ENCODE assay signal across 17 cellular contexts in the genomic region with DNA sequence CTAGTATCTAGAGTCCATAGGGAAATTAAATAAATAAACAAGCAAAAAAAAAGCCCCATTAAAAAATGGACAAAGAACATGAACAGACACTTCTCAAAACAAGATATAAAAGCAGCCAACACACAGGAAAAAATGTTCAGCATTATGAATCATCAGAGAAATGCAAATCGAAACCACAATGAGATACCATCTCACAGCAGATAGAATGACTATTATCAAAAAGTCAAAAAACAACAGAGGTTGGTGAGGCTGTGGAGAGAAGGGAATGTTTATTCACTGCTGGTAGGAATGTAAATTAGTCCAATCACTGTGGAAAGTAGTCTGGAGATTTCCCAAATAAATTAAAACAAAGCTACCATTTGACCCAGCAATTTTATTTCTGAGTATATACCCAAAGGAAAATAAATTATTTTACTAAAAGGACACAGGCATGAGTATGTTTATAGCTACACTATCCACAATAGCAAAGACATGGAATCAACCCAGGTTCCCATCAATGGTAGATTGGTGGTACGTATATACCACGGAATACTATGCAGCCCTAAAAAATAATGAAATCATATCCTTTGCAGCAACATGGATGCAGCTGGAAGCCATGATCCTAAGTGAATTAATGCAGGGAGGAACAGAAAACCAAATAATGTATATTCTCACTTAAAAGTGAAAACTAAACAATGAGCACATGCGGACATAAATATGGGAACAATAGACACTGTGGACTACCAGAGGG.
A peak's percentile ranks its signal among the peaks of the same experiment; 100 is the strongest.
DNase-seq lines count a peak whose midpoint lies in the region; ATAC-seq, FAIRE-seq and TF ChIP-seq lines count a peak whose summit lies in the region.
"Had no signal": no experiment of that assay in that cellular context is flagged by ENCODE, and none has a peak within 500 bp of the region (broad histone marks: within the 10 kb centered on the region; RNA-seq: fewer than 3 reads in every experiment).

No MANE protein-coding gene starts in this region.

- peak overlapping the region; percentile 64 for H3K4me2 ChIP-seq in astrocyte (ENCODE audit: low read length)

- peak; percentile 31 for TF ChIP-seq CTCF in AG09309 (IDR thresholded peaks at IDR 0.05; ENCODE audit: control insufficient read depth, insufficient read depth, low read depth, low read length, missing control alignments)
- peak; percentile 42 for TF ChIP-seq CTCF in astrocyte (IDR thresholded peaks at IDR 0.05; ENCODE audit: insufficient read depth, low read depth, low read length)
- no peak for TF ChIP-seq CTCF in dorsolateral prefrontal cortex (IDR thresholded peaks at IDR 0.05 in 54 of 56, conservative IDR thresholded peaks at IDR 0.05 in 2 of 56; ENCODE audit: low read depth in 1 of 56, partially characterized antibody in 56 of 56)

- peak overlapping the region; percentile 72 for H3K27ac ChIP-seq in astrocyte (ENCODE audit: low read depth, low read length)
- H3K27ac ChIP-seq in dorsolateral prefrontal cortex: peak overlapping the region in 2 of 59 donors; percentile 4 to 52
- H3K27ac ChIP-seq: HL-60 had no signal

- H3K9me3 ChIP-seq in astrocyte (ENCODE audit: insufficient read depth, low read depth, low read length): peaks cover 3% of the 10 kb centered on the region

- H3K36me3 Mint-ChIP-seq in astrocyte (ENCODE audit: low read depth, unreplicated experiment): no peaks in the 10 kb centered on the region

- peak overlapping the region; percentile 25 for H3K9ac ChIP-seq in astrocyte (ENCODE audit: low read length)

- H3K9me3 Mint-ChIP-seq in astrocyte (ENCODE audit: unreplicated experiment): no peaks in the 10 kb centered on the region
- H3K9me3 Mint-ChIP-seq: dendritic cell treated with granulocyte-macrophage colony-stimulating factor and Interleukin-4, amounts not matched to agents 40 ng/mL and 50 ng/mL, for 4 days had no signal

- H3K79me2 ChIP-seq in astrocyte (ENCODE audit: insufficient read depth, low read length): no peaks in the 10 kb centered on the region

- no peaks in the 10 kb centered on the region for H3K27me3 Mint-ChIP-seq in astrocyte (ENCODE audit: low read depth, unreplicated experiment)
- H3K27me3 Mint-ChIP-seq: B cell; dendritic cell treated with granulocyte-macrophage colony-stimulating factor and Interleukin-4, amounts not matched to agents 40 ng/mL and 50 ng/mL, for 4 days had no signal

- no peaks in the 10 kb centered on the region for H3K36me3 ChIP-seq in astrocyte (ENCODE audit: insufficient read depth, low read length)

- H3K4me3 ChIP-seq in AG09309 (ENCODE audit: control insufficient read depth, low read depth, low read length): no peak overlapping the region
- H3K4me3 ChIP-seq in astrocyte (ENCODE audit: insufficient read depth, low read depth, low read length): no peak overlapping the region
- no peak overlapping the region for H3K4me3 ChIP-seq in dorsolateral prefrontal cortex

- H3K4me1 ChIP-seq in astrocyte (ENCODE audit: insufficient read depth, low read length): peaks cover 13% of the 10 kb centered on the region

- ATAC-seq in GM18868 (IDR thresholded peaks at IDR 0.05; ENCODE audit: unreplicated experiment): no peak

- H2AFZ ChIP-seq in astrocyte (ENCODE audit: low read depth, low read length): no peak overlapping the region

- DNase-seq in AG09309 (ENCODE audit: low read depth) (peak; percentile 71), HTR-8/SVneo (ENCODE audit: insufficient read length, low spot score) (peak; percentile 1), astrocyte (ENCODE audit: low read depth) (peak; percentile 97), glomerular visceral epithelial cell (ENCODE audit: extremely low spot score) (peak; percentile 52), dorsolateral prefrontal cortex (no peak), SKM-1 treated with dmso at 0.1 percent for 144 hours (lab: John Stamatoyannopoulos, UW; ENCODE audit: unreplicated experiment) (no peak), retina (no peak)
- DNase-seq: activated CD4-positive, alpha-beta T cell treated with anti-CD3 and anti-CD28 coated beads, Interleukin-2, amount 50 U/mL, for 1 hour; activated effector memory CD4-positive, alpha-beta T cell treated with anti-CD3 and anti-CD28 coated beads, Interleukin-2, amount 50 U/mL, for 16 hours; head of caudate nucleus; NCI-H524 treated with DMSO at 0.1 percent for 48 hours; nucleus accumbens had no signal

- H3K4me1 Mint-ChIP-seq in astrocyte (ENCODE audit: low read depth, unreplicated experiment): peaks cover 20% of the 10 kb centered on the region
- H3K4me1 Mint-ChIP-seq: B cell had no signal

- H3K27me3 ChIP-seq in astrocyte (ENCODE audit: insufficient read depth, low read length): peaks cover 2% of the 10 kb centered on the region
- H3K27me3 ChIP-seq in dorsolateral prefrontal cortex: no peaks in the 10 kb centered on the region

- H4K20me1 ChIP-seq in astrocyte (ENCODE audit: insufficient read depth, low read length): no peaks in the 10 kb centered on the region

- H3K4me3 Mint-ChIP-seq in astrocyte (ENCODE audit: unreplicated experiment): no peak overlapping the region
- H3K4me3 Mint-ChIP-seq: B cell; dendritic cell treated with granulocyte-macrophage colony-stimulating factor and Interleukin-4, amounts not matched to agents 40 ng/mL and 50 ng/mL, for 4 days had no signal

- H3K27ac Mint-ChIP-seq in astrocyte (ENCODE audit: unreplicated experiment): peak overlapping the region; percentile 72
- H3K27ac Mint-ChIP-seq: B cell; dendritic cell treated with granulocyte-macrophage colony-stimulating factor and Interleukin-4, amounts not matched to agents 40 ng/mL and 50 ng/mL, for 4 days had no signal

- intact Hi-C loops in dorsolateral prefrontal cortex (cut with DNase I): no loop called here

- FAIRE-seq in HTR-8/SVneo (lab: Jason Lieb, UNC): no peak
- peak; percentile 98 for FAIRE-seq in astrocyte (lab: Jason Lieb, UNC)
- FAIRE-seq: G401.6 had no signal

Comparison
In these comparisons a context has a peak if more than half of its experiments do, and no peak if none do; other contexts are left out.
1. DNase-seq: peak in AG09309 (single experiment), HTR-8/SVneo (single experiment), astrocyte (single experiment) and glomerular visceral epithelial cell (single experiment); none in dorsolateral prefrontal cortex (0 of 10), SKM-1 treated with dmso at 0.1 percent for 144 hours (single experiment) and retina (single experiment).
2. CTCF ChIP-seq: peak in AG09309 (single experiment) and astrocyte (single experiment); none in dorsolateral prefrontal cortex (0 of 56).